In the genomic region with DNA sequence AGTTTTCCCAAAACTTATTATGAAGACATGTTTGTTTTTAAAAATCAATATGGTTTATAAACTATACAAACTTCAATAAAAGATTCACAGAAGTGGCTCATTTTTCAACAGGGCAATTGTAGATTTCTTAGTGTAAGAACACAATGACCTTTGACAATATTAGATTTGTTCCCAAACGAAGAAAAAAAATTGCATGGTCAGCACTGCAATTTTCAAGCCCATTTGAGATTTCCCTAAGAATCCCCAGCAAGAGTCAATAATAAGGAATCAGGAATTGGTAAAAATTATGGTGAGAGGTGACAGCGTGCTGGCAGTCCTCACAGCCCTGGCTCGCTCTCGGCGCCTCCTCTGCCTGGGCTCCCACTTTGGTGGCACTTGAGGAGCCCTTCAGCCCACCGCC, we compare ENCODE assay signal across 8 cellular contexts.
"Had no signal": no experiment of that assay in that cellular context is flagged by ENCODE, and none has a peak within 500 bp of the region (broad histone marks: within the 10 kb centered on the region; RNA-seq: fewer than 3 reads in every experiment).

No MANE protein-coding gene starts in this region.

- H3K4me3 ChIP-seq: GM23338 had no signal

- FAIRE-seq: H1, H54 had no signal

- H3K27ac ChIP-seq: HL-60 had no signal

- H2AFZ ChIP-seq: GM23338 had no signal

- H3K27ac Mint-ChIP-seq: GM23338, H9, IgD-negative memory B cell had no signal

- H3K4me2 ChIP-seq: GM23338 had no signal

- H3K4me1 Mint-ChIP-seq: GM23338, H9, IgD-negative memory B cell had no signal

- DNase-seq: H9, HCEC 1CT, KG1 had no signal

- H3K27me3 Mint-ChIP-seq: IgD-negative memory B cell had no signal

- H3K4me3 Mint-ChIP-seq: GM23338, H9, IgD-negative memory B cell had no signal

- ATAC-seq: GM23338 had no signal
